In the genomic region with DNA sequence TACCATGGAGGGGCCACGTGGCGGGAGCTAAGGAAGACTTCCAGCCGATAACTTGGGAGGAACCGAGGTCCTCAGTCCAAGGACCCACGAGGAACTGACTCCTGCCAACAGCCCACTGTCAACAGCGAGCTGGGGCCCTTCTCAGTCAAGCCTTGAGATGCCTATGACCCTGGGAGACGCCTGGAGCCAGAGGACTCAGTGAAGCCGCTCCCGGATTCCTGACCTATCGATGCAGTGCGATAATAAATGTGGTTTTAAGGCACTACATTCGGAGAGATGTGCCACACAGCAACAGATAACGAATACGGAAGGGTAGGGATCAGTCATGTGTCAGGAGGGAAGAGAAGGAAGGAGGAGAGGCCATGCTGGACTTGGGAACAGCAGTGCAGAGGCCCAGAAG, we compare ENCODE assay signal across 1 cellular context.
TF ChIP-seq lines count a peak whose summit lies in the region.

No MANE protein-coding gene starts in this region.

TF ChIP-seq in IMR-90, 13 proteins besides CTCF, POLR2A, EP300 and RAD21:
- TF ChIP-seq MAZ (IDR thresholded peaks at IDR 0.05; ENCODE audit: borderline replicate concordance, low read depth, low read length) (no peak), RCOR1 (IDR thresholded peaks at IDR 0.05; ENCODE audit: insufficient replicate concordance, low read length) (no peak), SMC3 (IDR thresholded peaks at IDR 0.05; ENCODE audit: low read depth, low read length) (no peak), MXI1 (IDR thresholded peaks at IDR 0.05; ENCODE audit: borderline replicate concordance, low read depth, low read length) (no peak), CHD1 (IDR thresholded peaks at IDR 0.05; ENCODE audit: low read depth, low read length) (no peak), NFE2L2 (IDR thresholded peaks at IDR 0.05; ENCODE audit: low read depth, low read length) (no peak), BHLHE40 (IDR thresholded peaks at IDR 0.05; ENCODE audit: low read depth, low read length) (no peak), RFX5 (IDR thresholded peaks at IDR 0.05; ENCODE audit: low read depth, low read length) (no peak), CEBPB (IDR thresholded peaks at IDR 0.05; ENCODE audit: low read depth, low read length) (no peak), FOS (IDR thresholded peaks at IDR 0.05; ENCODE audit: low read depth, low read length) (no peak), MAFK (IDR thresholded peaks at IDR 0.05; ENCODE audit: low read depth, low read length) (no peak)
- TF ChIP-seq, protein P1, sequence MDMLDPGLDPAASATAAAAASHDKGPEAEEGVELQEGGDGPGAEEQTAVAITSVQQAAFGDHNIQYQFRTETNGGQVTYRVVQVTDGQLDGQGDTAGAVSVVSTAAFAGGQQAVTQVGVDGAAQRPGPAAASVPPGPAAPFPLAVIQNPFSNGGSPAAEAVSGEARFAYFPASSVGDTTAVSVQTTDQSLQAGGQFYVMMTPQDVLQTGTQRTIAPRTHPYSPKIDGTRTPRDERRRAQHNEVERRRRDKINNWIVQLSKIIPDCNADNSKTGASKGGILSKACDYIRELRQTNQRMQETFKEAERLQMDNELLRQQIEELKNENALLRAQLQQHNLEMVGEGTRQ (IDR thresholded peaks at IDR 0.05; ENCODE audit: low read depth, low read length) = no peak
- TF ChIP-seq, protein P2, sequence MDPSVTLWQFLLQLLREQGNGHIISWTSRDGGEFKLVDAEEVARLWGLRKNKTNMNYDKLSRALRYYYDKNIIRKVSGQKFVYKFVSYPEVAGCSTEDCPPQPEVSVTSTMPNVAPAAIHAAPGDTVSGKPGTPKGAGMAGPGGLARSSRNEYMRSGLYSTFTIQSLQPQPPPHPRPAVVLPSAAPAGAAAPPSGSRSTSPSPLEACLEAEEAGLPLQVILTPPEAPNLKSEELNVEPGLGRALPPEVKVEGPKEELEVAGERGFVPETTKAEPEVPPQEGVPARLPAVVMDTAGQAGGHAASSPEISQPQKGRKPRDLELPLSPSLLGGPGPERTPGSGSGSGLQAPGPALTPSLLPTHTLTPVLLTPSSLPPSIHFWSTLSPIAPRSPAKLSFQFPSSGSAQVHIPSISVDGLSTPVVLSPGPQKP (IDR thresholded peaks at IDR 0.05; ENCODE audit: borderline replicate concordance, low read depth, low read length) = no peak
TF ChIP-seq in IMR-90: peak in this region for 0.
